In the genomic region with DNA sequence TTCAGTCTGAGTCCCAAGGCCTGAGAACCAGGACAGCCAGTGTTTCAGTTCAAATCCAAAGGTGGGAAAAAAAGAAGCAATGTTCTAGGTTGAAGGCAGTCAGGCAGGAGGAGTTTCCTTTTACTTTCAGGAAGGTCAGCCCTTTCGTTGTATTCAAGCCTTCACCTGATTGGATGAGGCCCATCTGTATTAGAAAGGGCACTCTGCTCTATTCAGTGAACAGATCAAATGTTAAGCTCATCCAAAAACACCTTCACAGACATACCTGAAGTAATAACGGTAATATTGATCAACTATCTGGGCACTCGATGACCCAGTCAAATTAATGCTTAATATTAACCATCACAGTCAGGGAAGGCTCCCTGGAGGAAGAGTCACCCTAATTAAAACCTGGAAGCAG, we compare ENCODE assay signal across 27 cellular contexts.
"Had no signal": no experiment of that assay in that cellular context is flagged by ENCODE, and none has a peak within 500 bp of the region (broad histone marks: within the 10 kb centered on the region; RNA-seq: fewer than 3 reads in every experiment).

No MANE protein-coding gene starts in this region.

- H3K4me1 ChIP-seq: stomach, suprapubic skin, testis, thyroid gland, tibial artery, transverse colon, upper lobe of left lung, upper lobe of right lung, uterus, vagina had no signal

- H3K36me3 ChIP-seq: stomach, suprapubic skin, thoracic aorta, thyroid gland, tibial artery, tibial nerve, transverse colon, upper lobe of left lung, upper lobe of right lung, uterus, vagina had no signal

- FAIRE-seq: urothelium cell line had no signal

- H3K9me3 ChIP-seq: stomach, suprapubic skin, testis, thoracic aorta, thyroid gland, tibial artery, tibial nerve, transverse colon, upper lobe of left lung, upper lobe of right lung, uterus, vagina had no signal

- ATAC-seq: stimulated activated effector memory CD8-positive, alpha-beta T cell treated with anti-CD3 and anti-CD28 coated beads, Interleukin-12 subunit alpha, Interleukin-12 subunit beta, amount 100 ng/mL, for 72 hours; stimulated activated memory B cell treated with anti-CD40 and anti-IgM and Interleukin-4, amounts not matched to agents 10 μg/mL and 1 μg/mL and 100 μg/mL, for 72 hours; stimulated activated naive B cell treated with anti-CD40 and anti-IgM and Interleukin-4, amounts not matched to agents 10 μg/mL and 1 μg/mL and 100 μg/mL, for 72 hours; stimulated activated naive CD8-positive, alpha-beta T cell treated with anti-CD3 and anti-CD28 coated beads, Interleukin-15, amount 100 ng/mL, for 72 hours; stimulated activated naive CD8-positive, alpha-beta T cell treated with anti-CD3 and anti-CD28 coated beads, Interleukin-15, Interleukin-2, amounts not matched to agents 100 U/mL and 50 U/mL, for 24 hours; upper lobe of right lung had no signal

- DNase-seq: stimulated activated CD4-positive, alpha-beta T cell treated with anti-CD3 and anti-CD28 coated beads, Interleukin-2, amount 100 ng/mL, for 48 hours; stimulated activated CD4-positive, alpha-beta T cell treated with anti-CD3 and anti-CD28 coated beads, Interleukin-4, amount 100 ng/mL, for 1 hour; stimulated activated CD4-positive, alpha-beta T cell treated with anti-CD3 and anti-CD28 coated beads, Interleukin-4, amount 100 ng/mL, for 24 hours; stimulated activated CD4-positive, alpha-beta T cell treated with anti-CD3 and anti-CD28 coated beads, Interleukin-4, amount 100 ng/mL, for 4 hours; stimulated activated CD8-positive, alpha-beta memory T cell treated with anti-CD3 and anti-CD28 coated beads, Interleukin-4, amount 100 ng/mL, for 48 hours; stimulated activated naive B cell treated with anti-CD40 and anti-IgM and Interleukin-4, amounts not matched to agents 10 μg/mL and 1 μg/mL and 100 μg/mL, for 72 hours; stimulated activated naive CD4-positive, alpha-beta T cell; stimulated activated naive CD4-positive, alpha-beta T cell treated with Interleukin-2 at 50 U/mL for 16 hours; stimulated activated naive CD8-positive, alpha-beta T cell treated with anti-CD3 and anti-CD28 coated beads, Interleukin-15, amount 100 ng/mL, for 72 hours; stimulated activated naive CD8-positive, alpha-beta T cell treated with anti-CD3 and anti-CD28 coated beads, Interleukin-15, Interleukin-2, amounts not matched to agents 100 U/mL and 50 U/mL, for 24 hours; stomach; substantia nigra; testis; thyroid gland; tibial artery; transverse colon; trophoblast cell; upper lobe of left lung; upper lobe of right lung; uterus had no signal

- H3K4me3 ChIP-seq: stomach, suprapubic skin, testis, thoracic aorta, thyroid gland, tibial artery, tibial nerve, transverse colon, upper lobe of left lung, upper lobe of right lung, uterus, vagina had no signal

- H3K27ac ChIP-seq: stomach, suprapubic skin, testis, thoracic aorta, thyroid gland, tibial artery, tibial nerve, transverse colon, upper lobe of left lung, upper lobe of right lung, uterus, vagina had no signal

- H3K27me3 ChIP-seq: suprapubic skin, testis, thyroid gland, tibial artery, tibial nerve, upper lobe of left lung, upper lobe of right lung, uterus, vagina had no signal
